8 cellular contexts compared by ENCODE assay signal in genomic region chr19:55341191-55342043, GRCh38. TPM values are rescaled to one million over a fixed set of nuclear protein-coding genes. Genes with fewer than 3 reads are reported as not detected.
DNase-seq lines count a peak whose midpoint lies in the region; ATAC-seq and TF ChIP-seq lines count a peak whose summit lies in the region.

No MANE protein-coding gene starts in this region.

- DNase-seq in CMK (ENCODE audit: low read depth), result peak; percentile 68
- peak; percentile 88 for DNase-seq in Karpas-422
- DNase-seq in SHP77 (lab: John Stamatoyannopoulos, UW), result peak; percentile 69 to 87
- DNase-seq in activated naive CD8-positive, alpha-beta T cell treated with anti-CD3 and anti-CD28 coated beads, Interleukin-2, amount 10 ng/mL, durations not matched to agents 7 days and 5 days, result peak; percentile 67
- peak; percentile 64 for DNase-seq in right atrium auricular region (ENCODE audit: low spot score)
- peak; percentile 91 for DNase-seq in sigmoid colon

- H2AFZ ChIP-seq in Karpas-422 (ENCODE audit: low read length), result no peak overlapping the region

- peaks cover 17% of the 10 kb centered on the region for H3K79me2 ChIP-seq in Karpas-422 (ENCODE audit: low read length)

- H3K4me2 ChIP-seq in Karpas-422 (ENCODE audit: low read depth, low read length, poor library complexity, severe bottlenecking), result peak overlapping the region; percentile 100

- WGBS in sigmoid colon, 2 donors, result 51 to 53% methylated on average over 36 of the region's 36 CpGs

- peak overlapping the region; percentile 93 for H3K4me3 Mint-ChIP-seq in activated naive CD8-positive, alpha-beta T cell treated with anti-CD3 and anti-CD28 coated beads, Interleukin-2, amount 10 ng/mL, durations not matched to agents 7 days and 5 days

- intact Hi-C loops in sigmoid colon (cut with DNase I), result loop anchor here (2.0 to 5.0 kb wide), 3 partner anchors 39 to 313 kb away; partner anchors contain the start of gene U2AF2

- no peaks in the 10 kb centered on the region for H3K9me3 Mint-ChIP-seq in activated naive CD8-positive, alpha-beta T cell treated with anti-CD3 and anti-CD28 coated beads, Interleukin-2, amount 10 ng/mL, durations not matched to agents 7 days and 5 days

- TF ChIP-seq EP300 in sigmoid colon (IDR thresholded peaks at IDR 0.05), result no peak

- POLR2A ChIA-PET in activated naive CD8-positive, alpha-beta T cell treated with anti-CD3 and anti-CD28 coated beads, Interleukin-2, amount 10 ng/mL, durations not matched to agents 7 days and 5 days (lab: Charles Lee), result interaction anchor here (0.8 to 1.1 kb wide), 4 partner anchors 9 to 66 kb away, joined by 3 to 4 read pairs (median 4); partner anchors contain the start of genes TMEM238 and UBE2S

- H3K9me2 ChIP-seq in Karpas-422 (replicated peaks; ENCODE audit: insufficient read depth, low read length), result no peaks in the 10 kb centered on the region

- peak overlapping the region; percentile 100 for H3K9ac ChIP-seq in Karpas-422 (ENCODE audit: low read length)

- H3K27me3 Mint-ChIP-seq in activated naive CD8-positive, alpha-beta T cell treated with anti-CD3 and anti-CD28 coated beads, Interleukin-2, amount 10 ng/mL, durations not matched to agents 7 days and 5 days, result peaks cover 9% of the 10 kb centered on the region

- no peak for TF ChIP-seq POLR2A in sigmoid colon (IDR thresholded peaks at IDR 0.05)

- H3K27ac ChIP-seq in Karpas-422 (ENCODE audit: low read length) (peak overlapping the region; percentile 73; the same call in 1 of the 2 replicates), right atrium auricular region (peak overlapping the region; percentile 88 to 95), sigmoid colon (peak overlapping the region; percentile 88 to 97 (median 94))

- no peak for TF ChIP-seq CTCF in right atrium auricular region (IDR thresholded peaks at IDR 0.05)
- no peak for TF ChIP-seq CTCF in sigmoid colon (IDR thresholded peaks at IDR 0.05)

- peaks cover 24% of the 10 kb centered on the region for H3K4me1 ChIP-seq in Karpas-422 (ENCODE audit: low read length)
- H3K4me1 ChIP-seq in right atrium auricular region, result peaks cover 0 to 35% of the 10 kb centered on the region in 2 donors
- H3K4me1 ChIP-seq in sigmoid colon, result peaks cover 0 to 29% (median 23%) of the 10 kb centered on the region in 4 donors

- H3K36me3 ChIP-seq in Karpas-422 (ENCODE audit: insufficient read depth, low read length) (no peaks in the 10 kb centered on the region), right atrium auricular region (peaks cover 10% of the 10 kb centered on the region), sigmoid colon (peaks cover 0 to 28% (median 14%) of the 10 kb centered on the region in 4 donors)

- peak overlapping the region; percentile 100 for H3K4me3 ChIP-seq in Karpas-422 (ENCODE audit: low read length)
- peak overlapping the region; percentile 68 to 81 for H3K4me3 ChIP-seq in right atrium auricular region
- H3K4me3 ChIP-seq in sigmoid colon, result peak overlapping the region; percentile 55 to 96 (median 78)

- 0 out of 2 replicates have a peak, but pooled peaks cover 13% of the 10 kb centered on the region for H4K20me1 ChIP-seq in Karpas-422 (ENCODE audit: insufficient read depth, low read depth, low read length)

- H3K36me3 Mint-ChIP-seq in activated naive CD8-positive, alpha-beta T cell treated with anti-CD3 and anti-CD28 coated beads, Interleukin-2, amount 10 ng/mL, durations not matched to agents 7 days and 5 days, result peaks cover 7% of the 10 kb centered on the region

- peaks cover 14% of the 10 kb centered on the region for H3K4me1 Mint-ChIP-seq in activated naive CD8-positive, alpha-beta T cell treated with anti-CD3 and anti-CD28 coated beads, Interleukin-2, amount 10 ng/mL, durations not matched to agents 7 days and 5 days

- no peak for ATAC-seq in activated naive CD8-positive, alpha-beta T cell treated with anti-CD3 and anti-CD28 coated beads, Interleukin-2, amount 10 ng/mL, durations not matched to agents 7 days and 5 days (ENCODE audit: low read depth)
- ATAC-seq in GM19452 (IDR thresholded peaks at IDR 0.05; ENCODE audit: unreplicated experiment) (no peak), HG03378 (IDR thresholded peaks at IDR 0.05; ENCODE audit: unreplicated experiment) (no peak)

- H3K9me3 ChIP-seq in Karpas-422 (ENCODE audit: low read length), result no peaks in the 10 kb centered on the region
- no peaks in the 10 kb centered on the region for H3K9me3 ChIP-seq in right atrium auricular region
- no peaks in the 10 kb centered on the region for H3K9me3 ChIP-seq in sigmoid colon

- H3K27me3 ChIP-seq in Karpas-422 (ENCODE audit: low read length) (no peaks in the 10 kb centered on the region), right atrium auricular region (no peaks in the 10 kb centered on the region), sigmoid colon (peaks cover 0 to under 1% (median 0%) of the 10 kb centered on the region in 3 donors)

- H3K27ac Mint-ChIP-seq in activated naive CD8-positive, alpha-beta T cell treated with anti-CD3 and anti-CD28 coated beads, Interleukin-2, amount 10 ng/mL, durations not matched to agents 7 days and 5 days, result peak overlapping the region; percentile 94

RNA-seq across cellular contexts. Expression of gene KMT5C, which starts 1.7 kb away (rescaled TPM):
- 10.3 and 46.1 TPM in 2 replicates for total RNA-seq in Karpas-422 (2014; rRNA removed; shearing (Covaris generic); ENCODE audit: low replicate concordance)
- 10 to 100 TPM; 26.4 to 28.5 TPM for total RNA-seq in activated naive CD8-positive, alpha-beta T cell treated with anti-CD3 and anti-CD28 coated beads, Interleukin-2, amount 10 ng/mL, durations not matched to agents 7 days and 5 days
- 1 to 10 TPM; 2.4 to 3.3 TPM for total RNA-seq in right atrium auricular region
- 10 to 100 TPM in 2 of 4 donors, 1 to 10 TPM in 2; 7.5 to 12.7 (median 9.6) TPM for total RNA-seq in sigmoid colon
- polyA plus RNA-seq in sigmoid colon, result 10 to 100 TPM in 1 of 3 donors, 1 to 10 TPM in 2; 3.0 to 14.8 (median 3.5) TPM

RNA-seq across cellular contexts. Expression of gene COX6B2, which starts 13.1 kb away (rescaled TPM):
- total RNA-seq in Karpas-422 (2014; rRNA removed; shearing (Covaris generic); ENCODE audit: low replicate concordance), result not detected in 2 replicates
- under 1 TPM in 1 of 2 experiments, not detected in 1; 0.55 TPM for total RNA-seq in activated naive CD8-positive, alpha-beta T cell treated with anti-CD3 and anti-CD28 coated beads, Interleukin-2, amount 10 ng/mL, durations not matched to agents 7 days and 5 days
- total RNA-seq in right atrium auricular region (not detected), sigmoid colon (under 1 TPM in 1 of 4 donors, not detected in 3; 0.16 TPM)
- 1 to 10 TPM in 2 of 3 donors, under 1 TPM in 1; 0.60 to 3.8 (median 1.4) TPM for polyA plus RNA-seq in sigmoid colon

RNA-seq across cellular contexts. Expression of gene TMEM150B, which starts 16.3 kb away (rescaled TPM):
- 0.61 TPM in 1 of 2 replicates, not detected in the other for total RNA-seq in Karpas-422 (2014; rRNA removed; shearing (Covaris generic); ENCODE audit: low replicate concordance)
- total RNA-seq in activated naive CD8-positive, alpha-beta T cell treated with anti-CD3 and anti-CD28 coated beads, Interleukin-2, amount 10 ng/mL, durations not matched to agents 7 days and 5 days, result 1 to 10 TPM in 1 of 2 experiments, under 1 TPM in 1; 0.51 to 1.1 TPM
- total RNA-seq in right atrium auricular region (1 to 10 TPM in 1 of 2 donors, not detected in 1; 3.3 TPM), sigmoid colon (1 to 10 TPM in 3 of 4 donors, not detected in 1; 2.4 to 6.1 (median 4.1) TPM)
- polyA plus RNA-seq in sigmoid colon, result 10 to 100 TPM in 2 of 3 donors, 1 to 10 TPM in 1; 8.4 to 18.7 (median 11.8) TPM

RNA-seq across cellular contexts. Expression of gene GARIN5B, which starts 21.6 kb away (rescaled TPM):
- not detected in 2 replicates for total RNA-seq in Karpas-422 (2014; rRNA removed; shearing (Covaris generic); ENCODE audit: low replicate concordance)
- not detected for total RNA-seq in activated naive CD8-positive, alpha-beta T cell treated with anti-CD3 and anti-CD28 coated beads, Interleukin-2, amount 10 ng/mL, durations not matched to agents 7 days and 5 days
- total RNA-seq in right atrium auricular region (not detected), sigmoid colon (not detected)
- polyA plus RNA-seq in sigmoid colon, result not detected

RNA-seq across cellular contexts. Expression of gene IL11, which starts 28.8 kb away (rescaled TPM):
- 0.40 and 0.41 TPM in 2 replicates for total RNA-seq in Karpas-422 (2014; rRNA removed; shearing (Covaris generic); ENCODE audit: low replicate concordance)
- under 1 TPM; 0.53 to 0.60 TPM for total RNA-seq in activated naive CD8-positive, alpha-beta T cell treated with anti-CD3 and anti-CD28 coated beads, Interleukin-2, amount 10 ng/mL, durations not matched to agents 7 days and 5 days
- under 1 TPM in 1 of 2 donors, not detected in 1; 0.16 TPM for total RNA-seq in right atrium auricular region
- 1 to 10 TPM in 1 of 4 donors, under 1 TPM in 1, not detected in 2; 0.81 to 4.4 TPM for total RNA-seq in sigmoid colon
- polyA plus RNA-seq in sigmoid colon, result under 1 TPM in 1 of 3 donors, not detected in 2; 0.74 TPM
